10 cellular contexts compared by ENCODE assay signal in genomic region chr1:185734929-185735666, GRCh38. TPM values are rescaled to one million over a fixed set of nuclear protein-coding genes. Genes with fewer than 3 reads are reported as not detected.
DNase-seq lines count a peak whose midpoint lies in the region; ATAC-seq, FAIRE-seq and TF ChIP-seq lines count a peak whose summit lies in the region.
"Had no signal": no experiment of that assay in that cellular context is flagged by ENCODE, and none has a peak within 500 bp of the region (broad histone marks: within the 10 kb centered on the region; RNA-seq: fewer than 3 reads in every experiment).

No MANE protein-coding gene starts in this region.

- peak overlapping the region; percentile 70 to 76 for H3K4me3 ChIP-seq in kidney (ENCODE audit: low read length in 2 of 2)
- H3K4me3 ChIP-seq in stomach smooth muscle (ENCODE audit: low read length in 2 of 2) = peak overlapping the region; percentile 62 to 77

- FAIRE-seq in kidney (lab: Jason Lieb, UNC) = no peak

- TF ChIP-seq CTCF in activated CD8-positive, alpha-beta T cell treated with anti-CD3 and anti-CD28 coated beads for 36 hours (IDR thresholded peaks at IDR 0.05) = no peak
- TF ChIP-seq CTCF in kidney (IDR thresholded peaks at IDR 0.05; ENCODE audit: borderline replicate concordance, extremely low read depth, insufficient read depth) = no peak

- DNase-seq in activated CD8-positive, alpha-beta T cell treated with anti-CD3 and anti-CD28 coated beads for 36 hours = no peak
- no peak for DNase-seq in activated CD8-positive, alpha-beta T cell treated with anti-CD3 and anti-CD28 coated beads, Interleukin-2, amount 10 ng/mL, durations not matched to agents 7 days and 5 days
- no peak for DNase-seq in activated naive CD8-positive, alpha-beta T cell treated with anti-CD3 and anti-CD28 coated beads, Interleukin-2, amount 50 U/mL, for 24 hours
- DNase-seq in kidney (no peak), CD1c-positive myeloid dendritic cell (ENCODE audit: extremely low spot score) (no peak), ureter (ENCODE audit: low spot score) (no peak), NCI-H345 (lab: John Stamatoyannopoulos, UW) (no peak)
- DNase-seq: NCI-H748 treated with DMSO at 0.1 percent for 48 hours had no signal

- H3K36me3 ChIP-seq in kidney (ENCODE audit: control insufficient read depth in 1 of 2, insufficient read depth in 2 of 2, low read length in 2 of 2) (no peaks in the 10 kb centered on the region), stomach smooth muscle (ENCODE audit: control insufficient read depth in 2 of 2, insufficient read depth in 2 of 2, low read length in 2 of 2) (no peaks in the 10 kb centered on the region)

- H3K4me1 Mint-ChIP-seq in activated CD8-positive, alpha-beta T cell treated with anti-CD3 and anti-CD28 coated beads for 36 hours (ENCODE audit: low read depth) = peaks cover 14% of the 10 kb centered on the region
- H3K4me1 Mint-ChIP-seq in activated CD8-positive, alpha-beta T cell treated with anti-CD3 and anti-CD28 coated beads, Interleukin-2, amount 10 ng/mL, durations not matched to agents 7 days and 5 days (ENCODE audit: low read depth) = peaks cover 16% of the 10 kb centered on the region
- H3K4me1 Mint-ChIP-seq in activated naive CD8-positive, alpha-beta T cell treated with anti-CD3 and anti-CD28 coated beads, Interleukin-2, amount 50 U/mL, for 24 hours = peaks cover 13% of the 10 kb centered on the region

- peaks cover 0 to 4% of the 10 kb centered on the region in 2 donors for H3K4me1 ChIP-seq in kidney (ENCODE audit: control insufficient read depth in 1 of 2, insufficient read depth in 1 of 2, low read depth in 1 of 2, low read length in 2 of 2)
- no peaks in the 10 kb centered on the region for H3K4me1 ChIP-seq in stomach smooth muscle (ENCODE audit: control insufficient read depth, insufficient read depth, low read length)

- no peak overlapping the region for H3K27ac Mint-ChIP-seq in activated CD8-positive, alpha-beta T cell treated with anti-CD3 and anti-CD28 coated beads for 36 hours
- H3K27ac Mint-ChIP-seq in activated CD8-positive, alpha-beta T cell treated with anti-CD3 and anti-CD28 coated beads, Interleukin-2, amount 10 ng/mL, durations not matched to agents 7 days and 5 days = no peak overlapping the region
- H3K27ac Mint-ChIP-seq in activated naive CD8-positive, alpha-beta T cell treated with anti-CD3 and anti-CD28 coated beads, Interleukin-2, amount 50 U/mL, for 24 hours = no peak overlapping the region

- H3K9me3 Mint-ChIP-seq in activated CD8-positive, alpha-beta T cell treated with anti-CD3 and anti-CD28 coated beads for 36 hours = peaks cover 16% of the 10 kb centered on the region
- peaks cover 12% of the 10 kb centered on the region for H3K9me3 Mint-ChIP-seq in activated CD8-positive, alpha-beta T cell treated with anti-CD3 and anti-CD28 coated beads, Interleukin-2, amount 10 ng/mL, durations not matched to agents 7 days and 5 days (ENCODE audit: insufficient read depth)
- H3K9me3 Mint-ChIP-seq in activated naive CD8-positive, alpha-beta T cell treated with anti-CD3 and anti-CD28 coated beads, Interleukin-2, amount 50 U/mL, for 24 hours = peaks cover 23% of the 10 kb centered on the region

- intact Hi-C loops in activated CD8-positive, alpha-beta T cell treated with anti-CD3 and anti-CD28 coated beads for 36 hours (cut with micrococcal nuclease) = no loop called here
- intact Hi-C loops in kidney (cut with DNase I) = loop anchor here (10.0 kb wide), 1 partner anchor 490 kb away; no protein-coding TSS in a partner anchor

- peaks cover 1% of the 10 kb centered on the region for H3K36me3 Mint-ChIP-seq in activated CD8-positive, alpha-beta T cell treated with anti-CD3 and anti-CD28 coated beads for 36 hours (ENCODE audit: low read depth)
- no peaks in the 10 kb centered on the region for H3K36me3 Mint-ChIP-seq in activated CD8-positive, alpha-beta T cell treated with anti-CD3 and anti-CD28 coated beads, Interleukin-2, amount 10 ng/mL, durations not matched to agents 7 days and 5 days (ENCODE audit: low read depth)
- peaks cover 7% of the 10 kb centered on the region for H3K36me3 Mint-ChIP-seq in activated naive CD8-positive, alpha-beta T cell treated with anti-CD3 and anti-CD28 coated beads, Interleukin-2, amount 50 U/mL, for 24 hours (ENCODE audit: low read depth)

- H3K27me3 Mint-ChIP-seq in activated CD8-positive, alpha-beta T cell treated with anti-CD3 and anti-CD28 coated beads for 36 hours = peaks cover 49% of the 10 kb centered on the region
- H3K27me3 Mint-ChIP-seq in activated CD8-positive, alpha-beta T cell treated with anti-CD3 and anti-CD28 coated beads, Interleukin-2, amount 10 ng/mL, durations not matched to agents 7 days and 5 days (ENCODE audit: low read depth) = peaks cover 51% of the 10 kb centered on the region
- peaks cover 63% of the 10 kb centered on the region for H3K27me3 Mint-ChIP-seq in activated naive CD8-positive, alpha-beta T cell treated with anti-CD3 and anti-CD28 coated beads, Interleukin-2, amount 50 U/mL, for 24 hours

- H3K4me3 Mint-ChIP-seq in activated CD8-positive, alpha-beta T cell treated with anti-CD3 and anti-CD28 coated beads for 36 hours = peak overlapping the region; percentile 42
- H3K4me3 Mint-ChIP-seq in activated CD8-positive, alpha-beta T cell treated with anti-CD3 and anti-CD28 coated beads, Interleukin-2, amount 10 ng/mL, durations not matched to agents 7 days and 5 days = no peak overlapping the region
- peak overlapping the region; percentile 31 for H3K4me3 Mint-ChIP-seq in activated naive CD8-positive, alpha-beta T cell treated with anti-CD3 and anti-CD28 coated beads, Interleukin-2, amount 50 U/mL, for 24 hours

- no peaks in the 10 kb centered on the region for H3K9me3 ChIP-seq in kidney (ENCODE audit: control insufficient read depth in 1 of 2, low read length in 2 of 2)
- no peaks in the 10 kb centered on the region for H3K9me3 ChIP-seq in stomach smooth muscle (ENCODE audit: control insufficient read depth in 2 of 2, low read length in 2 of 2)

- CTCF ChIA-PET in activated CD8-positive, alpha-beta T cell treated with anti-CD3 and anti-CD28 coated beads for 36 hours (lab: Charles Lee) = interaction anchor here (1.0 to 1.8 kb wide), 2 partner anchors 14 to 18 kb away, joined by 3 to 5 read pairs; no protein-coding TSS in a partner anchor
- CTCF ChIA-PET in activated CD8-positive, alpha-beta T cell treated with anti-CD3 and anti-CD28 coated beads, Interleukin-2, amount 10 ng/mL, durations not matched to agents 7 days and 5 days (lab: Charles Lee) = interaction anchor here (2.1 kb wide), 1 partner anchor 15 kb away, joined by 7 read pairs; no protein-coding TSS in a partner anchor

- POLR2A ChIA-PET in activated CD8-positive, alpha-beta T cell treated with anti-CD3 and anti-CD28 coated beads for 36 hours (lab: Charles Lee) = interaction anchor here (0.6 kb wide), 1 partner anchor 15 kb away, joined by 3 read pairs; no protein-coding TSS in a partner anchor
- POLR2A ChIA-PET in activated CD8-positive, alpha-beta T cell treated with anti-CD3 and anti-CD28 coated beads, Interleukin-2, amount 10 ng/mL, durations not matched to agents 7 days and 5 days (lab: Charles Lee) = no interaction called here

- peaks cover 0 to 3% of the 10 kb centered on the region in 2 donors for H3K27me3 ChIP-seq in stomach smooth muscle (ENCODE audit: control insufficient read depth in 1 of 2, insufficient read depth in 2 of 2, low read length in 2 of 2)

- ATAC-seq in activated CD8-positive, alpha-beta T cell treated with anti-CD3 and anti-CD28 coated beads for 36 hours = no peak
- ATAC-seq in activated CD8-positive, alpha-beta T cell treated with anti-CD3 and anti-CD28 coated beads, Interleukin-2, amount 10 ng/mL, durations not matched to agents 7 days and 5 days = no peak
- ATAC-seq in activated naive CD8-positive, alpha-beta T cell treated with anti-CD3 and anti-CD28 coated beads, Interleukin-2, amount 50 U/mL, for 24 hours = no peak

- H3K27ac ChIP-seq in kidney (ENCODE audit: low read depth in 2 of 2, low read length in 2 of 2) (no peak overlapping the region), stomach smooth muscle (ENCODE audit: low read length) (no peak overlapping the region)
- H3K27ac ChIP-seq: C4-2B had no signal

- H3K9ac ChIP-seq in kidney (ENCODE audit: low read length in 2 of 2) = peak overlapping the region in 1 of 2 donors; percentile 60
- H3K9ac ChIP-seq in stomach smooth muscle (ENCODE audit: low read length in 2 of 2) = peak overlapping the region; percentile 1 to 55

RNA-seq across cellular contexts. Expression of gene HMCN1, which starts 0.9 kb away (rescaled TPM):
- total RNA-seq in activated CD8-positive, alpha-beta T cell treated with anti-CD3 and anti-CD28 coated beads for 36 hours = not detected
- total RNA-seq in activated CD8-positive, alpha-beta T cell treated with anti-CD3 and anti-CD28 coated beads, Interleukin-2, amount 10 ng/mL, durations not matched to agents 7 days and 5 days = under 1 TPM; 0.05 to 0.18 TPM
- 2.7 TPM for total RNA-seq in kidney
- polyA plus RNA-seq in kidney (ENCODE audit: insufficient read depth, low read depth, low replicate concordance) = 0.97 TPM
- total RNA-seq in ureter = 4.7 TPM
